Comparison of ENCODE assay signal across 21 cellular contexts in genomic region chr14:75657331-75657730, GRCh38.
"Had no signal": no experiment of that assay in that cellular context is flagged by ENCODE, and none has a peak within 500 bp of the region (broad histone marks: within the 10 kb centered on the region; RNA-seq: fewer than 3 reads in every experiment).

No MANE protein-coding gene starts in this region.

- H3K9me3 ChIP-seq: heart left ventricle, upper lobe of left lung had no signal

- H3K27me3 Mint-ChIP-seq: stimulated activated naive B cell treated with anti-CD40 and anti-IgM and Interleukin-4, amounts not matched to agents 10 μg/mL and 1 μg/mL and 100 μg/mL, for 72 hours; T-cell had no signal

- H3K4me3 Mint-ChIP-seq: activated naive CD8-positive, alpha-beta T cell treated with anti-CD3 and anti-CD28 coated beads, Interleukin-2, amount 50 U/mL, for 24 hours; activated T-cell treated with anti-CD3 and anti-CD28 coated beads, Interleukin-2, amount 50 U/mL, for 72 hours; nephron progenitor cell; stimulated activated naive B cell treated with anti-CD40 and anti-IgM and Interleukin-4, amounts not matched to agents 10 μg/mL and 1 μg/mL and 100 μg/mL, for 72 hours; T-cell had no signal

- H3K27me3 ChIP-seq: cardiac muscle cell, heart left ventricle, upper lobe of left lung had no signal

- H3K4me2 ChIP-seq: smooth muscle cell had no signal

- DNase-seq: activated CD8-positive, alpha-beta memory T cell treated with anti-CD3 and anti-CD28 coated beads, Interleukin-2, amount 50 U/mL, for 48 hours; activated gamma-delta T cell; activated naive CD4-positive, alpha-beta T cell treated with anti-CD3 and anti-CD28 coated beads, Interleukin-2, amount 50 U/mL, for 16 hours; activated naive CD8-positive, alpha-beta T cell treated with anti-CD3 and anti-CD28 coated beads, Interleukin-2, amount 50 U/mL, for 24 hours; activated T-cell treated with anti-CD3 and anti-CD28 coated beads, Interleukin-2, amount 50 U/mL, for 72 hours; cortex of kidney; effector CD4-positive, alpha-beta T cell; heart left ventricle; left ventricle myocardium superior; nephron progenitor cell; nucleus accumbens; stimulated activated CD4-positive, alpha-beta T cell treated with anti-CD3 and anti-CD28 coated beads, Interleukin-15, amount 100 ng/mL, for 24 hours; stimulated activated naive B cell treated with anti-CD40 and anti-IgM and Interleukin-4, amounts not matched to agents 10 μg/mL and 1 μg/mL and 100 μg/mL, for 72 hours; T-cell; T-helper 9 cell; upper lobe of left lung had no signal

- H3K79me2 ChIP-seq: parathyroid adenoma had no signal

- H3K4me3 ChIP-seq: cardiac muscle cell, heart left ventricle, smooth muscle cell had no signal

- ATAC-seq: activated naive CD8-positive, alpha-beta T cell treated with anti-CD3 and anti-CD28 coated beads, Interleukin-2, amount 50 U/mL, for 24 hours; activated T-cell treated with anti-CD3 and anti-CD28 coated beads, Interleukin-2, amount 50 U/mL, for 72 hours; heart left ventricle; left ventricle myocardium superior; sciatic nerve; SK-N-SH treated with all-trans-retinoic acid at 6 μM for 48 hours; stimulated activated naive B cell treated with anti-CD40 and anti-IgM and Interleukin-4, amounts not matched to agents 10 μg/mL and 1 μg/mL and 100 μg/mL, for 72 hours; T-cell had no signal

- H3K9ac ChIP-seq: parathyroid adenoma had no signal

- H3K9me3 Mint-ChIP-seq: activated naive CD8-positive, alpha-beta T cell treated with anti-CD3 and anti-CD28 coated beads, Interleukin-2, amount 50 U/mL, for 24 hours; activated T-cell treated with anti-CD3 and anti-CD28 coated beads, Interleukin-2, amount 50 U/mL, for 72 hours; nephron progenitor cell; stimulated activated naive B cell treated with anti-CD40 and anti-IgM and Interleukin-4, amounts not matched to agents 10 μg/mL and 1 μg/mL and 100 μg/mL, for 72 hours; T-cell had no signal

- H2AFZ ChIP-seq: parathyroid adenoma had no signal

- H3K27ac Mint-ChIP-seq: stimulated activated naive B cell treated with anti-CD40 and anti-IgM and Interleukin-4, amounts not matched to agents 10 μg/mL and 1 μg/mL and 100 μg/mL, for 72 hours had no signal
